20 cellular contexts compared by ENCODE assay signal in the genomic region with DNA sequence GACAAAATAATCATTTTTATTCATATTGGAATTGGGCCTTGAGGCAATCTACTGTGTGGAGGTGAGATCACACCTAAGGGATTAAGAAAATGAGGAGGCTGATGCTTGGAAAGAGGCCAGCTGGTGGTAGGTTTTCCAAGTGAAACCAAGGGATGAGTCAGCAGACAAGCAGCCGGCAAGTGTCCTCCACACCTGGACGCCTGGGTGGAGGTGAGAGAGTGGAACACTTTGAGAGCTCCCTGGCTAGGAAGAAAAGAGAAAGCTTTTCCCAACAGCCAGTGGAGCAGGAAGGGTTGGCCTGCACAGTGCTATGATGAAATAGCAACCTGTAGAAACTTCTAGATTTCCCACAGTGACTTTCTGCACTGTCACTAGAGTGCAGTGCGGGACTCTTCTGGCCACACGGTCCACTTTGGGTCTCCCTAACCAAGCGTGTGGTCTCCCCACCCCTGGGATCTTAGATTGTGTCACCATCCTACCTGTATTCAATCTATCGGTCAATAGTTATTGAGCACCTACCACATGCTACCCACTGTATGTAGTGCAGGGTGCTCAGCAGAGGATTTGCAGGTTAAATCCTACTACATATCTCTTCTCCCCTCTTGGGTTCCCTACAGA. TPM values are rescaled to one million over a fixed set of nuclear protein-coding genes. Genes with fewer than 3 reads are reported as not detected.
DNase-seq lines count a peak whose midpoint lies in the region; ATAC-seq and TF ChIP-seq lines count a peak whose summit lies in the region.
"Had no signal": no experiment of that assay in that cellular context is flagged by ENCODE, and none has a peak within 500 bp of the region (broad histone marks: within the 10 kb centered on the region; RNA-seq: fewer than 3 reads in every experiment).

No MANE protein-coding gene starts in this region.

- H3K27me3 ChIP-seq in BE2C, result no peaks in the 10 kb centered on the region
- H3K27me3 ChIP-seq in ascending aorta, result no peaks in the 10 kb centered on the region
- H3K27me3 ChIP-seq: breast epithelium, gastroesophageal sphincter, testis had no signal

- DNase-seq in GM12865 (ENCODE audit: low read depth), result peak; percentile 12
- DNase-seq in NCI-H69 (lab: John Stamatoyannopoulos, UW), result peak; percentile 23
- DNase-seq in occipital lobe (lab: John Stamatoyannopoulos, UW), result peak; percentile 25
- no peak for DNase-seq in BE2C
- no peak for DNase-seq in ascending aorta (ENCODE audit: low spot score in 2 of 2)
- DNase-seq in stimulated activated CD4-positive, alpha-beta T cell treated with anti-CD3 and anti-CD28 coated beads, Interleukin-4, amount 100 ng/mL, for 4 hours, result no peak
- DNase-seq: activated naive CD4-positive, alpha-beta T cell treated with anti-CD3 and anti-CD28 coated beads, Interleukin-2, amount 10 ng/mL, durations not matched to agents 7 days and 5 days; AML-193; effector CD8-positive, alpha-beta T cell; MV-4-11; stimulated activated CD4-positive, alpha-beta T cell treated with anti-CD3 and anti-CD28 coated beads, Interleukin-15, amount 100 ng/mL, for 24 hours; SW 1271; testis had no signal

- no peaks in the 10 kb centered on the region for H3K4me1 ChIP-seq in BE2C
- H3K4me1 ChIP-seq in ascending aorta, result no peaks in the 10 kb centered on the region
- H3K4me1 ChIP-seq: breast epithelium, gastroesophageal sphincter, testis had no signal

- peak; percentile 98 for ATAC-seq in esophagus mucosa
- ATAC-seq in GM18858 (IDR thresholded peaks at IDR 0.05; ENCODE audit: unreplicated experiment), result no peak
- ATAC-seq: gastroesophageal sphincter, WTC11 had no signal

- H3K9me3 ChIP-seq in BE2C, result no peaks in the 10 kb centered on the region
- H3K9me3 ChIP-seq in ascending aorta, result no peaks in the 10 kb centered on the region
- H3K9me3 ChIP-seq: breast epithelium, gastroesophageal sphincter, testis had no signal

- no peak overlapping the region for H3K27ac ChIP-seq in ascending aorta
- H3K27ac ChIP-seq: gastroesophageal sphincter, testis had no signal

- H3K4me3 ChIP-seq in GM12865 (ENCODE audit: low read depth, low read length) (no peak overlapping the region), BE2C (ENCODE audit: low read depth, low read length) (no peak overlapping the region), ascending aorta (no peak overlapping the region)
- H3K4me3 ChIP-seq: breast epithelium, gastroesophageal sphincter, testis had no signal

- intact Hi-C loops in ascending aorta (cut with DNase I), result no loop called here

- TF ChIP-seq CTCF in GM12865 (IDR thresholded peaks at IDR 0.05; ENCODE audit: insufficient read depth, low read depth, low read length, missing control alignments), result no peak
- TF ChIP-seq CTCF in BE2C (IDR thresholded peaks at IDR 0.05; ENCODE audit: low read depth, low read length), result no peak
- no peak for TF ChIP-seq CTCF in ascending aorta (IDR thresholded peaks at IDR 0.05)

- no peaks in the 10 kb centered on the region for H3K36me3 ChIP-seq in BE2C
- H3K36me3 ChIP-seq in ascending aorta, result no peaks in the 10 kb centered on the region
- H3K36me3 ChIP-seq: breast epithelium, gastroesophageal sphincter had no signal

RNA-seq across cellular contexts. Expression of a gene that starts 19.5 kb away (rescaled TPM):
- total RNA-seq in esophagus mucosa (not detected), occipital lobe (not detected), ascending aorta (not detected)
- not detected for polyA plus RNA-seq in BE2C (2012; ENCODE audit: insufficient read depth, insufficient read length, low read depth)
- total RNA-seq: breast epithelium, gastroesophageal sphincter, kidney epithelial cell, posterior vena cava had no signal

RNA-seq across cellular contexts. Expression of a gene that starts 54.9 kb away (rescaled TPM):
- 4.1 TPM for total RNA-seq in esophagus mucosa
- total RNA-seq in occipital lobe, result 0.78 TPM
- not detected for polyA plus RNA-seq in BE2C (2012; ENCODE audit: insufficient read depth, insufficient read length, low read depth)
- not detected for total RNA-seq in ascending aorta
- total RNA-seq: WTC11 had no signal

Comparison
In these comparisons a context has a peak if more than half of its experiments do, and no peak if none do; other contexts are left out.
1. DNase-seq: peak in GM12865 (single experiment), NCI-H69 (single experiment) and occipital lobe (single experiment); none in BE2C (single experiment), ascending aorta (0 of 2) and stimulated activated CD4-positive, alpha-beta T cell treated with anti-CD3 and anti-CD28 coated beads, Interleukin-4, amount 100 ng/mL, for 4 hours (0 of 2).